In genomic region chr3:194224937-194225422, GRCh38 we compare ENCODE assay signal across 1 cellular context.
TF ChIP-seq lines count a peak whose summit lies in the region.

No MANE protein-coding gene starts in this region.

TF ChIP-seq in GM23338, 12 proteins besides CTCF, POLR2A, EP300 and RAD21 (continued from another document):
- no peak for TF ChIP-seq REST (IDR thresholded peaks at IDR 0.05; ENCODE audit: unreplicated experiment)
- TF ChIP-seq ETS1 (IDR thresholded peaks at IDR 0.05): no peak
- no peak for TF ChIP-seq JUNB (IDR thresholded peaks at IDR 0.05; ENCODE audit: unreplicated experiment)
